Comparison of ENCODE assay signal across 9 cellular contexts in the genomic region with DNA sequence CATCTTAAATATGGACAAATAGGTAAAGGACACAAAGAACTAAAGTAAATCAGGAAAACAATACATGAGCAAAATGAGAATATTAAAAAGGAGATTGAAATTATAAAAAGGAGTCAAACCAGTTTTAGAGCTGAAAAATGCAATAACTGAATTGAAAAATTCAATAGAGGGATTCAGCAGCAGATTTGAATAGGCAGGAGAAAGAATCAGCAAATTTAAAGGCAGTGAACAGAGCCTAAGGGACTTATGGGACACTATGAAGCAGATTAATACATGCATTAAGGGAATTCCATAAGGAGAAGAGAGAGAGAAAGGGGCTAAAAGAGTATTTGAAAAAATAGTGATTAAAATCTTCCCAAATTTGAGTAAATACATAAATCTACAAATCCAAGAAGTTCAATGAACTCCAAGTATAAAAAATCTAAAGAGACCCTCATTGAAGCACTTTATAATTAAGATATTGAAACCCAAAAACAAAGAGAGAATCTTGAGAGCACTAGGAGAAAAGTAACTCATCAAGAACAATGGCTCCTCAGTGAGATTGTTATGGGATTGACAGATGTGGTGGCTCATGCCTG. TPM values are rescaled to one million over a fixed set of nuclear protein-coding genes. Genes with fewer than 3 reads are reported as not detected.
"Had no signal": no experiment of that assay in that cellular context is flagged by ENCODE, and none has a peak within 500 bp of the region (broad histone marks: within the 10 kb centered on the region; RNA-seq: fewer than 3 reads in every experiment).

No MANE protein-coding gene starts in this region.

- H3K4me2 ChIP-seq: GM23338 had no signal

- DNase-seq: H9, HCEC 1CT, KG1 had no signal

- H3K4me3 ChIP-seq: GM23338 had no signal

- FAIRE-seq: H1, H54, HTR-8/SVneo had no signal

- H2AFZ ChIP-seq: GM23338 had no signal

- ATAC-seq: GM23338 had no signal

RNA-seq across cellular contexts. Expression of a gene that starts 2.9 kb away (rescaled TPM):
- total RNA-seq: H1, H9, HT-29 had no signal
- polyA plus RNA-seq: GM23338, IgD-negative memory B cell had no signal

RNA-seq across cellular contexts. Expression of a gene that starts 24.7 kb away (rescaled TPM):
- total RNA-seq: GM23338, H1, H9, HT-29 had no signal
- polyA plus RNA-seq: GM23338, H1, IgD-negative memory B cell had no signal

RNA-seq across cellular contexts. Expression of a gene that starts 33.0 kb away (rescaled TPM):
- total RNA-seq: HT-29 had no signal
- polyA plus RNA-seq: IgD-negative memory B cell had no signal

RNA-seq across cellular contexts. Expression of a gene that starts 42.3 kb away (rescaled TPM):
- total RNA-seq: GM23338, H1, H9, HT-29 had no signal
- polyA plus RNA-seq: GM23338, H1, IgD-negative memory B cell had no signal
